In genomic region chr15:25717116-25717755, GRCh38 we compare ENCODE assay signal across 13 cellular contexts.
A peak's percentile ranks its signal among the peaks of the same experiment; 100 is the strongest.
DNase-seq lines count a peak whose midpoint lies in the region; ATAC-seq and TF ChIP-seq lines count a peak whose summit lies in the region.
"Had no signal": no experiment of that assay in that cellular context is flagged by ENCODE, and none has a peak within 500 bp of the region (broad histone marks: within the 10 kb centered on the region; RNA-seq: fewer than 3 reads in every experiment).

No MANE protein-coding gene starts in this region.

- no peaks in the 10 kb centered on the region for H3K9me3 ChIP-seq in IMR-90 (ENCODE audit: control insufficient read depth, insufficient read depth, low read length)
- H3K9me3 ChIP-seq: neutrophil had no signal

- H3K23ac ChIP-seq in IMR-90 (ENCODE audit: low read depth, low read length) = no peak overlapping the region

- H3K4me1 Mint-ChIP-seq in endothelial cell (ENCODE audit: unreplicated experiment) = peaks cover 3% of the 10 kb centered on the region
- H3K4me1 Mint-ChIP-seq: activated naive CD4-positive, alpha-beta T cell treated with anti-CD3 and anti-CD28 coated beads, Interleukin-2, amount 10 ng/mL, durations not matched to agents 7 days and 5 days had no signal

- DNase-seq in AG04449 (ENCODE audit: low read depth, low spot score) = peak; percentile 44
- DNase-seq in IMR-90 = peak; percentile 53
- DNase-seq in fibroblast of the aortic adventitia (ENCODE audit: low read depth) = peak; percentile 69
- no peak for DNase-seq in endothelial cell (ENCODE audit: low spot score)
- no peak for DNase-seq in activated gamma-delta T cell treated with Interleukin-2 at 50 U/mL for 16 hours
- no peak for DNase-seq in D341Med (ENCODE audit: low spot score)
- DNase-seq: activated naive CD4-positive, alpha-beta T cell treated with anti-CD3 and anti-CD28 coated beads, Interleukin-2, amount 10 ng/mL, durations not matched to agents 7 days and 5 days; mammary epithelial cell; PC-9 had no signal

- H3K9me3 Mint-ChIP-seq in endothelial cell (ENCODE audit: unreplicated experiment) = no peaks in the 10 kb centered on the region
- H3K9me3 Mint-ChIP-seq: activated naive CD4-positive, alpha-beta T cell treated with anti-CD3 and anti-CD28 coated beads, Interleukin-2, amount 10 ng/mL, durations not matched to agents 7 days and 5 days had no signal

- no TSS peak for BruUV-seq in IMR-90 (replicated peaks; lab: Mats Ljungman, UMichigan)

- CTCF ChIA-PET in AG04449 (lab: Yijun Ruan, JAX) (interaction anchor here (0.9 to 1.4 kb wide), 3 partner anchors 9 to 28 kb away, joined by 3 to 7 read pairs (median 3); no protein-coding TSS in a partner anchor), IMR-90 (lab: Yijun Ruan, JAX) (no interaction called here)

- H4K8ac ChIP-seq in IMR-90 (ENCODE audit: low read depth in 2 of 2, low read length in 2 of 2) = no peak overlapping the region

- H3K36me3 ChIP-seq in IMR-90 (ENCODE audit: control insufficient read depth, insufficient read depth, low read length) = peaks cover 6% of the 10 kb centered on the region; the same call in 1 of the 2 replicates
- H3K36me3 ChIP-seq: neutrophil had no signal

- no peaks in the 10 kb centered on the region for H3K36me3 Mint-ChIP-seq in endothelial cell (ENCODE audit: low read depth, unreplicated experiment)
- H3K36me3 Mint-ChIP-seq: IgD-negative memory B cell had no signal

- TF ChIP-seq CTCF in AG04449 (IDR thresholded peaks at IDR 0.05; ENCODE audit: insufficient read depth, low read length, missing control alignments) = no peak
- no peak for TF ChIP-seq CTCF in IMR-90 (conservative IDR thresholded peaks at IDR 0.05; ENCODE audit: low read depth, low read length)
- TF ChIP-seq CTCF in fibroblast of the aortic adventitia (IDR thresholded peaks at IDR 0.05; ENCODE audit: insufficient read depth, low read length) = no peak
- no peak for TF ChIP-seq CTCF in endothelial cell (IDR thresholded peaks at IDR 0.05; ENCODE audit: unreplicated experiment)

- no peak overlapping the region for H2AFZ ChIP-seq in IMR-90 (replicated peaks; ENCODE audit: low read length, poor library complexity)
- H2AFZ ChIP-seq: PC-9 had no signal

- no peak overlapping the region for H3K4me2 ChIP-seq in IMR-90 (ENCODE audit: low read depth, low read length)
- H3K4me2 ChIP-seq: PC-9 had no signal

- peak; percentile 56 for ATAC-seq in GM19438 (IDR thresholded peaks at IDR 0.05; ENCODE audit: low read depth, unreplicated experiment)
- ATAC-seq in IMR-90 (ENCODE audit: low read depth) = peak; percentile 68
- no peak for ATAC-seq in GM21360 (IDR thresholded peaks at IDR 0.05; ENCODE audit: unreplicated experiment)

- in situ Hi-C loops in IMR-90 (cut with MboI; ENCODE audit: low sequenced_read_pairs) = loop anchor here (25.0 kb wide), 1 partner anchor 545 kb away; no protein-coding TSS in a partner anchor

- H3K27ac Mint-ChIP-seq in endothelial cell (ENCODE audit: unreplicated experiment) = no peak overlapping the region

- dilution Hi-C loops in IMR-90 (cut with HindIII; ENCODE audit: low sequenced_read_pairs, unreplicated experiment) = no loop called here

- no peak overlapping the region for H3K56ac ChIP-seq in IMR-90 (ENCODE audit: extremely low read depth, insufficient read depth, low read length)

- no peaks in the 10 kb centered on the region for H4K20me1 ChIP-seq in IMR-90 (ENCODE audit: insufficient read depth, low read length)

- POLR2A ChIA-PET in AG04449 (lab: Yijun Ruan, JAX) = no interaction called here
- POLR2A ChIA-PET in IMR-90 (lab: Charles Lee; ENCODE audit: unreplicated experiment) = no interaction called here

- peaks cover 2% of the 10 kb centered on the region for H3K27me3 Mint-ChIP-seq in endothelial cell (ENCODE audit: unreplicated experiment)
- H3K27me3 Mint-ChIP-seq: activated naive CD4-positive, alpha-beta T cell treated with anti-CD3 and anti-CD28 coated beads, Interleukin-2, amount 10 ng/mL, durations not matched to agents 7 days and 5 days had no signal

- H3K4me3 ChIP-seq in AG04449 (ENCODE audit: low read depth, low read length) (no peak overlapping the region), IMR-90 (ENCODE audit: insufficient read depth, low read depth, low read length) (no peak overlapping the region), fibroblast of the aortic adventitia (ENCODE audit: low read depth, low read length) (no peak overlapping the region)
- H3K4me3 ChIP-seq: PC-9 had no signal

- H3K18ac ChIP-seq in IMR-90 (ENCODE audit: low read depth, low read length) = no peak overlapping the region

- H2BK120ac ChIP-seq in IMR-90 (ENCODE audit: low read depth, low read length) = no peak overlapping the region

- TF ChIP-seq RAD21 in IMR-90 (IDR thresholded peaks at IDR 0.05; ENCODE audit: low read length) = no peak

- no peak overlapping the region for H2BK5ac ChIP-seq in IMR-90 (ENCODE audit: low read depth, low read length, poor library complexity, severe bottlenecking)

- H2BK15ac ChIP-seq in IMR-90 (ENCODE audit: low read depth, low read length) = no peak overlapping the region

- H2AK5ac ChIP-seq in IMR-90 (ENCODE audit: low read depth, low read length) = no peak overlapping the region

- no peak overlapping the region for H4K5ac ChIP-seq in IMR-90 (ENCODE audit: low read depth, low read length)

- H2BK20ac ChIP-seq in IMR-90 (ENCODE audit: low read depth, low read length) = no peak overlapping the region; the same call in 1 of the 2 replicates

- TF ChIP-seq POLR2A in IMR-90 (IDR thresholded peaks at IDR 0.05; ENCODE audit: low read depth, low read length) = no peak

- H3K9me1 ChIP-seq in IMR-90 (ENCODE audit: insufficient read depth, low read length) = peaks cover 7% of the 10 kb centered on the region; the same call in 1 of the 2 replicates

- no peak overlapping the region for H2AK9ac ChIP-seq in IMR-90 (replicated peaks; ENCODE audit: low read depth, low read length, poor library complexity)

- peak overlapping the region; percentile 29; the same call in 1 of the 2 replicates for H3K27ac ChIP-seq in IMR-90 (ENCODE audit: insufficient read depth, low read length)
- H3K27ac ChIP-seq: neutrophil, PC-9 had no signal

- WGBS in IMR-90 (ENCODE audit: extremely low coverage in 2 of 2, insufficient read length in 1 of 2), 2 experiments = no CpG with 5 or more reads among the region's 8 CpGs

- 0 out of 2 replicates have a peak overlapping the region, but pooled peaks have one; percentile 35 for H3K14ac ChIP-seq in IMR-90 (replicated peaks; ENCODE audit: low read depth, low read length)

- H3K4me3 Mint-ChIP-seq in endothelial cell (ENCODE audit: unreplicated experiment) = no peak overlapping the region
- H3K4me3 Mint-ChIP-seq: activated naive CD4-positive, alpha-beta T cell treated with anti-CD3 and anti-CD28 coated beads, Interleukin-2, amount 10 ng/mL, durations not matched to agents 7 days and 5 days; IgD-negative memory B cell had no signal

- H3K9ac ChIP-seq in IMR-90 (ENCODE audit: low read depth, low read length) = no peak overlapping the region

- intact Hi-C loops in IMR-90 (cut with micrococcal nuclease) = no loop called here

- H3K27me3 ChIP-seq in IMR-90 (ENCODE audit: control insufficient read depth, insufficient read depth, low read length) = no peaks in the 10 kb centered on the region
- H3K27me3 ChIP-seq: neutrophil had no signal

- no peak overlapping the region for H4K91ac ChIP-seq in IMR-90 (ENCODE audit: insufficient read depth, low read depth, low read length)

- no peak overlapping the region for H3K4ac ChIP-seq in IMR-90 (ENCODE audit: low read depth, low read length)

- H3K79me1 ChIP-seq in IMR-90 (ENCODE audit: low read depth in 1 of 2, low read length in 2 of 2) = no peaks in the 10 kb centered on the region; a peak in 1 of 4 replicates

- peaks cover 5% of the 10 kb centered on the region for H3K4me1 ChIP-seq in IMR-90 (ENCODE audit: control insufficient read depth, insufficient read depth, low read length)

TF ChIP-seq in IMR-90, 13 proteins besides CTCF, POLR2A, EP300 and RAD21:
- TF ChIP-seq, protein P1, sequence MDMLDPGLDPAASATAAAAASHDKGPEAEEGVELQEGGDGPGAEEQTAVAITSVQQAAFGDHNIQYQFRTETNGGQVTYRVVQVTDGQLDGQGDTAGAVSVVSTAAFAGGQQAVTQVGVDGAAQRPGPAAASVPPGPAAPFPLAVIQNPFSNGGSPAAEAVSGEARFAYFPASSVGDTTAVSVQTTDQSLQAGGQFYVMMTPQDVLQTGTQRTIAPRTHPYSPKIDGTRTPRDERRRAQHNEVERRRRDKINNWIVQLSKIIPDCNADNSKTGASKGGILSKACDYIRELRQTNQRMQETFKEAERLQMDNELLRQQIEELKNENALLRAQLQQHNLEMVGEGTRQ (IDR thresholded peaks at IDR 0.05; ENCODE audit: low read depth, low read length) = no peak
- TF ChIP-seq CHD1 (IDR thresholded peaks at IDR 0.05; ENCODE audit: low read depth, low read length) = no peak
- no peak for TF ChIP-seq FOS (IDR thresholded peaks at IDR 0.05; ENCODE audit: low read depth, low read length)
- no peak for TF ChIP-seq RCOR1 (IDR thresholded peaks at IDR 0.05; ENCODE audit: insufficient replicate concordance, low read length)
- TF ChIP-seq ELK1 (IDR thresholded peaks at IDR 0.05; ENCODE audit: borderline replicate concordance, low read depth, low read length) = no peak
- no peak for TF ChIP-seq NFE2L2 (IDR thresholded peaks at IDR 0.05; ENCODE audit: low read depth, low read length)
- TF ChIP-seq MAZ (IDR thresholded peaks at IDR 0.05; ENCODE audit: borderline replicate concordance, low read depth, low read length) = no peak
- TF ChIP-seq MAFK (IDR thresholded peaks at IDR 0.05; ENCODE audit: low read depth, low read length) = peak; percentile 67
- TF ChIP-seq BHLHE40 (IDR thresholded peaks at IDR 0.05; ENCODE audit: low read depth, low read length) = no peak
- peak; percentile 38; the same call in 1 of the 2 replicates for TF ChIP-seq CEBPB (IDR thresholded peaks at IDR 0.05; ENCODE audit: low read depth, low read length)

Comparison
In these comparisons a context has a peak if more than half of its experiments do, and no peak if none do; other contexts are left out.
1. DNase-seq: peak in AG04449 (single experiment), IMR-90 (single experiment) and fibroblast of the aortic adventitia (single experiment); none in endothelial cell (single experiment), activated gamma-delta T cell treated with Interleukin-2 at 50 U/mL for 16 hours (single experiment) and D341Med (single experiment).